1 cellular context compared by ENCODE assay signal in the genomic region with DNA sequence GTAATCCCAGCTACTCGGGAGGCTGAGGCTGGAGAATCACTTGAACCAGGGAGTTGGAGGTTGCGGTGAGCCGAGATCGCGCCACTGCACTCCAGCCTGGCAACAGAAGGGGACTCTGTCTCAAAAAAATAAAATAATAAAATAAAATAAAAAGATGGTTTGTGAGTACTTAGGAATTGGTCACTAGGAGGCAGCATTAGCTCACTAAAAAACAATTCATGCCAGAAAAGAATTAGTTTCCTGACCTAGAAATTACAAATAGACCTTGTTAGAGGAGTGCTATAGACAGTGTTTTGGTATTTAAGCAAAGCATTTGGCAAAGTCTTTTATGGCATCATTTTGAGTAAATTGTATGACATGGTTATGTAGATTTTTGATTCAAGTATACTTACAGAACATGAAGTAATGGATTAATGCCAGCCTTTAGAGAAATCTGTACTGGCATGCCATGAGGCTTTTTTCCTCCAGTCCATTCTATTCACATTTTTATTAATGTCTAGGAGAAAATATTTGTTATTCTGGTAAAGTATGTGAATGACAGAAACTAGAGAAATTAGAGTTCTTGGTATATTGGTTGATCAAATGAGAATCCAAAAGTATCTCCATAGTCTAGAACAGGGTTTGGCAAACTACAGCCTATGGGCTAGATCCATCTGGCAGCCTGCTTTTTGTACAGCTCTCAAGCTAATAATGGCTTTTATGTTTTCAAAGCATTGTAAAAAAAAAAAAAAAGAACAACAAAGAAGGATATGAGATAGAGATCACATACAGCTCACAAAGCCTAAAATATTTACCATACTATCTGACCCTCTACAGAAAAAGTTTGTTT.
TF ChIP-seq lines count a peak whose summit lies in the region.

No MANE protein-coding gene starts in this region.

TF ChIP-seq in A549, 52 proteins besides CTCF, POLR2A, EP300 and RAD21 (continued from another document):
- TF ChIP-seq ATOH8 (CRISPR knock-in tag; IDR thresholded peaks at IDR 0.05; ENCODE audit: low read depth) (no peak), HOXB13 (CRISPR knock-in tag; IDR thresholded peaks at IDR 0.05; ENCODE audit: low read depth) (no peak), GATA3 (IDR thresholded peaks at IDR 0.05; ENCODE audit: borderline replicate concordance) (no peak), SMC3 (IDR thresholded peaks at IDR 0.05) (peak; percentile 77), CBX2 (IDR thresholded peaks at IDR 0.05; ENCODE audit: borderline replicate concordance, low read depth) (no peak)
